ENCODE assay signal across 1 cellular context in genomic region chr10:73816917-73817729, GRCh38.
TF ChIP-seq lines count a peak whose summit lies in the region.

No MANE protein-coding gene starts in this region.

TF ChIP-seq in SK-N-SH, 30 proteins besides CTCF, POLR2A, EP300 and RAD21 (continued from another document):
- TF ChIP-seq SMC3 (IDR thresholded peaks at IDR 0.05; ENCODE audit: low read depth, low read length): no peak
- TF ChIP-seq EZH2phosphoT487 (IDR thresholded peaks at IDR 0.05; ENCODE audit: borderline replicate concordance, low read depth): no peak
- no peak for TF ChIP-seq REST (IDR thresholded peaks at IDR 0.05; ENCODE audit: low read depth, low read length)
- no peak for TF ChIP-seq POLR2AphosphoS5 (IDR thresholded peaks at IDR 0.05; ENCODE audit: low read depth, low read length)
- TF ChIP-seq USF2 (IDR thresholded peaks at IDR 0.05; ENCODE audit: borderline replicate concordance, low read depth, low read length): no peak
- TF ChIP-seq GATA2 (CRISPR knock-in tag; IDR thresholded peaks at IDR 0.05): no peak
- no peak for TF ChIP-seq NFIC (IDR thresholded peaks at IDR 0.05; ENCODE audit: borderline replicate concordance)
- no peak for TF ChIP-seq NRF1 (IDR thresholded peaks at IDR 0.05; ENCODE audit: low read depth, low read length)
- no peak for TF ChIP-seq FOXJ3 (CRISPR knock-in tag; IDR thresholded peaks at IDR 0.05)
- no peak for TF ChIP-seq RXRA (IDR thresholded peaks at IDR 0.05; ENCODE audit: borderline replicate concordance, low read depth)
- TF ChIP-seq TEAD4 (IDR thresholded peaks at IDR 0.05; ENCODE audit: borderline replicate concordance, insufficient read depth): no peak
- TF ChIP-seq MXI1 (IDR thresholded peaks at IDR 0.05; ENCODE audit: low read depth, low read length): no peak
TF ChIP-seq in SK-N-SH: peak in this region for 0.
